Comparison of ENCODE assay signal across 8 cellular contexts in genomic region chr20:33561981-33562601, GRCh38.
DNase-seq lines count a peak whose midpoint lies in the region; ATAC-seq and TF ChIP-seq lines count a peak whose summit lies in the region.

No MANE protein-coding gene starts in this region.

- intact Hi-C loops in right cardiac atrium (cut with DNase I): no loop called here
- intact Hi-C loops in CD14-positive monocyte (cut with micrococcal nuclease): no loop called here

- H3K4me3 ChIP-seq in right cardiac atrium (ENCODE audit: low read length): no peak overlapping the region
- H3K4me3 ChIP-seq in skeletal muscle cell (ENCODE audit: low read depth, low read length): no peak overlapping the region

- H3K27me3 ChIP-seq in right cardiac atrium (ENCODE audit: control insufficient read depth, insufficient read depth): no peaks in the 10 kb centered on the region

- H3K27me3 Mint-ChIP-seq in CD14-positive monocyte (ENCODE audit: low read depth in 3 of 3): peaks cover 0 to 2% (median 0%) of the 10 kb centered on the region in 3 donors
- H3K27me3 Mint-ChIP-seq in effector memory CD8-positive, alpha-beta T cell: no peaks in the 10 kb centered on the region

- peak overlapping the region in 1 of 7 donors; percentile 18 for H3K27ac Mint-ChIP-seq in CD14-positive monocyte
- H3K27ac Mint-ChIP-seq in effector memory CD8-positive, alpha-beta T cell: peak overlapping the region in 1 of 2 donors; percentile 27

- ATAC-seq in right cardiac atrium: peak; percentile 94
- ATAC-seq in effector memory CD8-positive, alpha-beta T cell (replicated peaks): no peak

- no peaks in the 10 kb centered on the region for H3K9me3 ChIP-seq in right cardiac atrium (ENCODE audit: control insufficient read depth, low read length)

- no peak for TF ChIP-seq CTCF in CD14-positive monocyte (IDR thresholded peaks at IDR 0.05)

- DNase-seq in DMS53 treated with DMSO at 0.1 percent for 48 hours (lab: John Stamatoyannopoulos, UW; ENCODE audit: unreplicated experiment) (peak; percentile 95), NCI-H2107 treated with DMSO at 0.1 percent for 48 hours (lab: John Stamatoyannopoulos, UW; ENCODE audit: unreplicated experiment) (peak; percentile 84), anterior cingulate cortex (lab: John Stamatoyannopoulos, UW) (peak in 31 of 58 donors; percentile 7 to 63 (median 25)), right cardiac atrium (peak; percentile 77 to 84 (median 78)), skeletal muscle cell (ENCODE audit: low read depth) (peak; percentile 83), CD14-positive monocyte (ENCODE audit: low spot score) (no peak), KG1 (lab: John Stamatoyannopoulos, UW) (no peak)
- DNase-seq in effector memory CD8-positive, alpha-beta T cell: no peak

- H3K4me1 Mint-ChIP-seq in CD14-positive monocyte: peaks cover 3% of the 10 kb centered on the region
- H3K4me1 Mint-ChIP-seq in effector memory CD8-positive, alpha-beta T cell (ENCODE audit: low read depth in 2 of 2): peaks cover 10% of the 10 kb centered on the region in 2 donors

- peaks cover 0 to 2% (median 0%) of the 10 kb centered on the region in 7 donors for H3K9me3 Mint-ChIP-seq in CD14-positive monocyte
- no peaks in the 10 kb centered on the region for H3K9me3 Mint-ChIP-seq in effector memory CD8-positive, alpha-beta T cell

- WGBS in right cardiac atrium: 16% methylated on average over 4 of the region's 4 CpGs

- no peaks in the 10 kb centered on the region for H3K4me1 ChIP-seq in right cardiac atrium (ENCODE audit: control insufficient read depth, insufficient read depth, low read length)

- peak overlapping the region; percentile 36 for H3K27ac ChIP-seq in right cardiac atrium (ENCODE audit: low read length)

- H3K36me3 Mint-ChIP-seq in CD14-positive monocyte: peaks cover 15 to 16% of the 10 kb centered on the region in 2 donors
- H3K36me3 Mint-ChIP-seq in effector memory CD8-positive, alpha-beta T cell (ENCODE audit: insufficient read depth): no peaks in the 10 kb centered on the region

- H3K4me3 Mint-ChIP-seq in CD14-positive monocyte: no peak overlapping the region
- no peak overlapping the region for H3K4me3 Mint-ChIP-seq in effector memory CD8-positive, alpha-beta T cell

Comparison
In these comparisons a context has a peak if more than half of its experiments do, and no peak if none do; other contexts are left out.
1. DNase-seq: peak in DMS53 treated with DMSO at 0.1 percent for 48 hours (single experiment), NCI-H2107 treated with DMSO at 0.1 percent for 48 hours (single experiment), anterior cingulate cortex (31 of 58), right cardiac atrium (3 of 3) and skeletal muscle cell (single experiment); none in CD14-positive monocyte (single experiment), effector memory CD8-positive, alpha-beta T cell (0 of 3) and KG1 (single experiment).